In the genomic region with DNA sequence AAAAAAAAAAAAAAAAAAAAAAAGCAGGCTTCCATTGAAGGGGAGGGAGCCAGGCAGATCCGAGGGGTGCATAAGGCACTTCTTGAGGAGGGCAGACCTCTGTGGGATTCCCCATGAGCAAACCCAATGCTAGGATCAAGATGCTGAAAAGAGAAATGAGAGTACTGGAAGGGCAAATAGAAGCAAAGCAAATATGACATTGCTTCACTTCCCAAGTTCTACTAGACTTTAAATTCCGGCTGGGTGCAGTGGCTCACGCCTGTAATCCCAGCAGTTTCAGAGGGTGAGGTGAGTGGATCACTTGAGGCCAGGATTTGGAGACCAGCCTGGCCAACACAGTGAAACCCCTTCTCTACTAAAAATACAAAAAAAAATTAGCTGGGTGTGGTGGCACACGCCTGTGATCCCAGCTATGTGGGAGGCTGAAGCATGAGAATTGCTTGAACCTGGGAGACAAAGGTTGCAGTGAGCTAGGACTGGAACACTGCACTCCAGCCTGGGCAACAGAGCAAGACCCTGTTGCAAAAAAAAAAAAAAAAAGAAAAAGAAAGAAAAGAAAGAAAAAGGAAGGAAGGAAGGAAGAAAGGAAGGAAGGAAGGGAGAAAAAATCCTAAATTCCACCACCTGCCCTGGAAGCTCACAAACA, we compare ENCODE assay signal across 23 cellular contexts. TPM values are rescaled to one million over a fixed set of nuclear protein-coding genes. Genes with fewer than 3 reads are reported as not detected.
"Had no signal": no experiment of that assay in that cellular context is flagged by ENCODE, and none has a peak within 500 bp of the region (broad histone marks: within the 10 kb centered on the region; RNA-seq: fewer than 3 reads in every experiment).

No MANE protein-coding gene starts in this region.

- ATAC-seq: heart right ventricle; naive thymus-derived CD8-positive, alpha-beta T cell; pancreas; right cardiac atrium; stimulated activated effector memory CD8-positive, alpha-beta T cell treated with anti-CD3 and anti-CD28 coated beads, Interleukin-12 subunit alpha, Interleukin-12 subunit beta, amount 100 ng/mL, for 72 hours; stimulated activated naive CD8-positive, alpha-beta T cell treated with anti-CD3 and anti-CD28 coated beads, Interleukin-15, amount 100 ng/mL, for 72 hours had no signal

- H3K27me3 ChIP-seq: heart right ventricle, hepatocyte, pancreas, sigmoid colon, spleen, transverse colon, upper lobe of left lung, uterus had no signal

- DNase-seq: heart right ventricle; islet precursor cell; left ventricle myocardium inferior; naive thymus-derived CD8-positive, alpha-beta T cell; nucleus accumbens; pancreas; posterior cingulate gyrus; retina; right cardiac atrium; sigmoid colon; small intestine; spleen; stimulated activated CD4-positive, alpha-beta T cell treated with anti-CD3 and anti-CD28 coated beads, Interleukin-4, amount 100 ng/mL, for 24 hours; stimulated activated naive CD4-positive, alpha-beta T cell treated with Interleukin-2 at 50 U/mL for 16 hours; stimulated activated naive CD8-positive, alpha-beta T cell treated with anti-CD3 and anti-CD28 coated beads, Interleukin-15, amount 100 ng/mL, for 72 hours; substantia nigra; transverse colon; upper lobe of left lung; uterus had no signal

- FAIRE-seq: pancreas, small intestine had no signal

- H3K4me1 ChIP-seq: pancreas, prostate gland, spleen, upper lobe of left lung, uterus had no signal

- H3K79me2 ChIP-seq: hepatocyte had no signal

- H2AFZ ChIP-seq: hepatocyte had no signal

- H3K4me2 ChIP-seq: hepatocyte had no signal

- H3K27ac ChIP-seq: heart right ventricle, hepatocyte, left ventricle myocardium inferior, pancreas, prostate gland, spleen, transverse colon, upper lobe of left lung, uterus had no signal

- H3K9me3 ChIP-seq: heart right ventricle, left ventricle myocardium inferior, pancreas, prostate gland, sigmoid colon, spleen, transverse colon, upper lobe of left lung, uterus had no signal

- H3K4me3 ChIP-seq: heart right ventricle, hepatocyte, left ventricle myocardium inferior, lung, pancreas, prostate gland, sigmoid colon, spleen, transverse colon, upper lobe of left lung, uterus had no signal

- H3K36me3 ChIP-seq: heart right ventricle, left ventricle myocardium inferior, pancreas, prostate gland, sigmoid colon, spleen, transverse colon, upper lobe of left lung, uterus had no signal

RNA-seq across cellular contexts. Expression of a gene that starts 23.1 kb away (rescaled TPM):
- total RNA-seq: naive thymus-derived CD8-positive, alpha-beta T cell had no signal
- polyA plus RNA-seq: naive thymus-derived CD8-positive, alpha-beta T cell had no signal
